ENCODE assay signal across 9 cellular contexts in the genomic region with DNA sequence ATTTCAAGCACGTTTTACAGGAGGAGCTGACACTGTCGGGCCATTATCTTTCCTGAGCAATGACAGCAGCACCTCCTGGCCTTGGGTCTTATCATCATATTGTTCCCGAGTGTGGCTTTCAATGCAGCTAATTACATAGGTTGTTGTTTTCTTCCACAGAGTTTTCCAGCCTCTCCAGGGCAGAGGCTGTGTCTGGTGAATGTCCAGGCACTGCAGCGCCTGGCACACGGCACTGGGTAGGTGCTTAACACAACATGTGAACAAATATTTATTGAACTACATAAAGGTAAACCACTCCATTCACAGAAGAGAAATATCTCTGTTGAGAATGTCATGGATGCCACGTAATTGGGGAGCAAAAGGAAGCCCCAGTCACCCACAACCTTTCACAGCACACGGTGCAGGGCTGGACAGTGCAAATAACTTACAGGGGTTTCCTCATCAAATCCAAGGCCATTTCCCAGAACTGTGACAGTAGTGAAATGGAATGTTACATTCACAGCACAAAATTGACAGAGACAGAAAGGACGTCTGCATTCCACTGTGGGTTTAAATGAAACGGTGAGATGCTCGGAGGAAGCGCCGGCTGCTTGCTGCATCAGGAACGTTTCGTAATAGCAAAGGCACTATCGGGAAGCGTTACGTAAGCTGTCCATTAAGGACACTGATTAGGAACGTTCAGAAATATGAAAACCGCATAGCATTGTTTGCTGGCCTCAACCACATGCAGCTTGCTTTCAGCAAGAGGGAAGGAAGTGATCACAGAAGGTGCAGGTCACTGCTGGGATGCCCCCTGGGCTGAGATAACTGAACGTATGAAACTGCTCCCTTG. TPM values are rescaled to one million over a fixed set of nuclear protein-coding genes. Genes with fewer than 3 reads are reported as not detected.
DNase-seq lines count a peak whose midpoint lies in the region; ATAC-seq, FAIRE-seq and TF ChIP-seq lines count a peak whose summit lies in the region.
"Had no signal": no experiment of that assay in that cellular context is flagged by ENCODE, and none has a peak within 500 bp of the region (broad histone marks: within the 10 kb centered on the region; RNA-seq: fewer than 3 reads in every experiment).

No MANE protein-coding gene starts in this region.

- DNase-seq in EH (ENCODE audit: low read depth), result peak; percentile 99
- DNase-seq in NOMO-1 (lab: John Stamatoyannopoulos, UW; ENCODE audit: unreplicated experiment in 2 of 2), result peak; percentile 94 to 99
- DNase-seq in epidermal melanocyte (ENCODE audit: insufficient read length, low spot score), result peak; percentile 49
- DNase-seq in pancreas, result peak in 2 of 6 donors; percentile 20 to 47
- no peak for DNase-seq in GOT3 (lab: John Stamatoyannopoulos, UW)
- no peak for DNase-seq in activated CD4-positive, alpha-beta T cell treated with anti-CD3 and anti-CD28 coated beads, Interleukin-2, amount 50 U/mL, for 48 hours

- no peak overlapping the region for H3K27ac ChIP-seq in pancreas

- peaks cover 0 to 18% (median 0%) of the 10 kb centered on the region in 3 donors for H3K4me1 ChIP-seq in pancreas

- FAIRE-seq in pancreas (lab: Jason Lieb, UNC), result no peak
- FAIRE-seq: colon had no signal

- H3K27me3 ChIP-seq in pancreas, result peaks cover 0 to 19% (median 9%) of the 10 kb centered on the region in 4 donors

- no peak for TF ChIP-seq CTCF in pancreas (IDR thresholded peaks at IDR 0.05)

- no peak overlapping the region for H3K4me3 ChIP-seq in pancreas

- intact Hi-C loops in pancreas (cut with DNase I), result no loop called here

- no peaks in the 10 kb centered on the region for H3K36me3 ChIP-seq in pancreas

- 3 to 6% methylated on average over 20 of the region's 20 CpGs for WGBS in pancreas, 2 donors

- H3K9me3 ChIP-seq in pancreas, result no peaks in the 10 kb centered on the region

- ATAC-seq in pancreas, result peak in 3 of 4 donors; percentile 71 to 76 (median 73)
- ATAC-seq in GM21786 (IDR thresholded peaks at IDR 0.05; ENCODE audit: unreplicated experiment), result no peak
- no peak for ATAC-seq in HG02678 (IDR thresholded peaks at IDR 0.05; ENCODE audit: unreplicated experiment)

RNA-seq across cellular contexts. Expression of a gene that starts 6.4 kb away (rescaled TPM):
- total RNA-seq in pancreas, result under 1 TPM in 3 of 6 donors, not detected in 3; 0.12 to 0.22 (median 0.13) TPM
- not detected for polyA plus RNA-seq in pancreas

Comparison
In these comparisons a context has a peak if more than half of its experiments do, and no peak if none do; other contexts are left out.
1. DNase-seq: peak in EH (single experiment), NOMO-1 (2 of 2) and epidermal melanocyte (single experiment); none in GOT3 (single experiment) and activated CD4-positive, alpha-beta T cell treated with anti-CD3 and anti-CD28 coated beads, Interleukin-2, amount 50 U/mL, for 48 hours (0 of 2).
2. ATAC-seq: peak in pancreas (3 of 4); none in GM21786 (single experiment) and HG02678 (single experiment).